Comparison of ENCODE assay signal across 1 cellular context in the genomic region with DNA sequence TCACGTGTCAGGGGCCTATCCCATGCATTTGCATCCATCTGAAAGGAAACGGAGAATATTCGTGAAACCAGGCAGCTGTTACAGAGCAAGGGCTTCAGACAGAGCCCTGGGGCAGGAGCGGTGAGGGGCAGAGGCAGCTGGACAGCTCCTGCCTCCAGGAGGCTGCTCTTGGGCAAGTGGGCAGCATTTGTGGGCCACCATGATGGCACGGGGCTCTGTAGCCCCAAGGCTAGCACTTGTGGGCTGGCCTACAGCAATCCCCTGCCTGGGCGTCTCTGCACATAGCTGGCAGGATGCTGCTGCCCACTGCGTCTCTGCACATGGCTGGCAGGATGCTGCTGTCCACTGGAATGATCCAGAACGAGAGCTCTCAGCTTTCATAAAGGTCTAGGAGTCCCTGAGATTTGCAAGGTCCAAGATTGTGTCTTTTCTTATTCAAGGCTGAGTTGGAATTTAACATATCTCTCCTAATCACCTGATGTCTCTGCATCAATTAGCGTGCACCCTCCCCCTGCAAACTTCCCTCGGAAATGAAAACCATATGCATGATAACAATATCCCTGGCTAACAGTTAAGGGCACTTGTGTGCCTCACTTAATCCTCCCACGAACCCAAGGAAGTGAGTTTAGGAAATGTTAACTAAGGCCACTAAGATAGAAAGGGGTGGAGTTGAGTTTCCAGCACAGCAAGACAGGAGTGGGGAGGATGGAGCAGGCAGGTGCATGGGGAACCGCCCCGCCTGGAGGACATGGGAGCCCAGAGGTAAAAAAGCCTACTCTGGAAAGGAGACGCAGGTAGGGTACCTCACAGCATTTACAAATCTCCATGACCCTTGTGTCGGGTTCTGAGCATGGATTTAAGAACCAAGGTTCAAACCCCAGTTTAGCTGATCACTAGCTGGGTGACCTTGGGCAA.
TF ChIP-seq lines count a peak whose summit lies in the region.

No MANE protein-coding gene starts in this region.

TF ChIP-seq in HepG2, 621 proteins besides CTCF, POLR2A, EP300 and RAD21:
- TF ChIP-seq, protein P1, sequence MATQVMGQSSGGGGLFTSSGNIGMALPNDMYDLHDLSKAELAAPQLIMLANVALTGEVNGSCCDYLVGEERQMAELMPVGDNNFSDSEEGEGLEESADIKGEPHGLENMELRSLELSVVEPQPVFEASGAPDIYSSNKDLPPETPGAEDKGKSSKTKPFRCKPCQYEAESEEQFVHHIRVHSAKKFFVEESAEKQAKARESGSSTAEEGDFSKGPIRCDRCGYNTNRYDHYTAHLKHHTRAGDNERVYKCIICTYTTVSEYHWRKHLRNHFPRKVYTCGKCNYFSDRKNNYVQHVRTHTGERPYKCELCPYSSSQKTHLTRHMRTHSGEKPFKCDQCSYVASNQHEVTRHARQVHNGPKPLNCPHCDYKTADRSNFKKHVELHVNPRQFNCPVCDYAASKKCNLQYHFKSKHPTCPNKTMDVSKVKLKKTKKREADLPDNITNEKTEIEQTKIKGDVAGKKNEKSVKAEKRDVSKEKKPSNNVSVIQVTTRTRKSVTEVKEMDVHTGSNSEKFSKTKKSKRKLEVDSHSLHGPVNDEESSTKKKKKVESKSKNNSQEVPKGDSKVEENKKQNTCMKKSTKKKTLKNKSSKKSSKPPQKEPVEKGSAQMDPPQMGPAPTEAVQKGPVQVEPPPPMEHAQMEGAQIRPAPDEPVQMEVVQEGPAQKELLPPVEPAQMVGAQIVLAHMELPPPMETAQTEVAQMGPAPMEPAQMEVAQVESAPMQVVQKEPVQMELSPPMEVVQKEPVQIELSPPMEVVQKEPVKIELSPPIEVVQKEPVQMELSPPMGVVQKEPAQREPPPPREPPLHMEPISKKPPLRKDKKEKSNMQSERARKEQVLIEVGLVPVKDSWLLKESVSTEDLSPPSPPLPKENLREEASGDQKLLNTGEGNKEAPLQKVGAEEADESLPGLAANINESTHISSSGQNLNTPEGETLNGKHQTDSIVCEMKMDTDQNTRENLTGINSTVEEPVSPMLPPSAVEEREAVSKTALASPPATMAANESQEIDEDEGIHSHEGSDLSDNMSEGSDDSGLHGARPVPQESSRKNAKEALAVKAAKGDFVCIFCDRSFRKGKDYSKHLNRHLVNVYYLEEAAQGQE (IDR thresholded peaks at IDR 0.05; ENCODE audit: borderline replicate concordance in 1 of 2, low read depth in 1 of 2, low read length in 2 of 2): peak in 1 of 2 experiments; percentile 63; a peak in 2 of 4 replicates
- TF ChIP-seq SSRP1 (CRISPR knock-in tag; IDR thresholded peaks at IDR 0.05): no peak
